30 cellular contexts compared by ENCODE assay signal in genomic region chr1:241453732-241454131, GRCh38.
"Had no signal": no experiment of that assay in that cellular context is flagged by ENCODE, and none has a peak within 500 bp of the region (broad histone marks: within the 10 kb centered on the region; RNA-seq: fewer than 3 reads in every experiment).

No MANE protein-coding gene starts in this region.

- H3K4me3 ChIP-seq: adrenal gland, ascending aorta, body of pancreas, breast epithelium, cardiac muscle cell had no signal

- H3K9me3 ChIP-seq: adrenal gland, ascending aorta, body of pancreas, breast epithelium had no signal

- H3K36me3 ChIP-seq: adrenal gland, ascending aorta, brain microvascular endothelial cell, breast epithelium, cardiac muscle cell had no signal

- DNase-seq: activated effector memory CD4-positive, alpha-beta T cell treated with anti-CD3 and anti-CD28 coated beads, Interleukin-2, amount 50 U/mL, for 16 hours; activated effector memory CD4-positive, alpha-beta T cell treated with Interleukin-2 at 50 U/mL for 16 hours; activated gamma-delta T cell; activated gamma-delta T cell treated with Interleukin-2 at 50 U/mL for 16 hours; activated naive CD4-positive, alpha-beta T cell; activated naive CD4-positive, alpha-beta T cell treated with anti-CD3 and anti-CD28 coated beads for 36 hours; activated naive CD4-positive, alpha-beta T cell treated with anti-CD3 and anti-CD28 coated beads, Interleukin-2, amount 10 ng/mL, durations not matched to agents 7 days and 5 days; activated naive CD4-positive, alpha-beta T cell treated with anti-CD3 and anti-CD28 coated beads, Interleukin-2, amount 50 U/mL, for 16 hours; activated naive CD4-positive, alpha-beta T cell treated with Interleukin-2 at 50 U/mL for 16 hours; activated naive CD8-positive, alpha-beta T cell treated with anti-CD3 and anti-CD28 coated beads for 36 hours; activated naive CD8-positive, alpha-beta T cell treated with anti-CD3 and anti-CD28 coated beads, Interleukin-2, amount 10 ng/mL, durations not matched to agents 7 days and 5 days; activated naive CD8-positive, alpha-beta T cell treated with anti-CD3 and anti-CD28 coated beads, Interleukin-2, amount 50 U/mL, for 24 hours; activated T-cell treated with anti-CD3 and anti-CD28 coated beads, Interleukin-2, amount 50 U/mL, for 1 hour; activated T-cell treated with anti-CD3 and anti-CD28 coated beads, Interleukin-2, amount 50 U/mL, for 24 hours; activated T-cell treated with anti-CD3 and anti-CD28 coated beads, Interleukin-2, amount 50 U/mL, for 4 hours; activated T-cell treated with anti-CD3 and anti-CD28 coated beads, Interleukin-2, amount 50 U/mL, for 48 hours; activated T-cell treated with anti-CD3 and anti-CD28 coated beads, Interleukin-2, amount 50 U/mL, for 72 hours; adrenal gland; amniotic stem cell; amygdala; anterior cingulate cortex; aorta; body of pancreas; brain microvascular endothelial cell; caudate nucleus; central memory CD4-positive, alpha-beta T cell; cerebellar nuclear complex had no signal

- H3K27ac ChIP-seq: adrenal gland, ascending aorta, body of pancreas, brain microvascular endothelial cell, breast epithelium, cardiac muscle cell had no signal

- H3K27me3 ChIP-seq: adrenal gland, ascending aorta, body of pancreas, brain microvascular endothelial cell, breast epithelium, cardiac muscle cell had no signal

- H3K4me1 ChIP-seq: adrenal gland, ascending aorta, body of pancreas, breast epithelium had no signal
